Comparison of ENCODE assay signal across 1 cellular context in the genomic region with DNA sequence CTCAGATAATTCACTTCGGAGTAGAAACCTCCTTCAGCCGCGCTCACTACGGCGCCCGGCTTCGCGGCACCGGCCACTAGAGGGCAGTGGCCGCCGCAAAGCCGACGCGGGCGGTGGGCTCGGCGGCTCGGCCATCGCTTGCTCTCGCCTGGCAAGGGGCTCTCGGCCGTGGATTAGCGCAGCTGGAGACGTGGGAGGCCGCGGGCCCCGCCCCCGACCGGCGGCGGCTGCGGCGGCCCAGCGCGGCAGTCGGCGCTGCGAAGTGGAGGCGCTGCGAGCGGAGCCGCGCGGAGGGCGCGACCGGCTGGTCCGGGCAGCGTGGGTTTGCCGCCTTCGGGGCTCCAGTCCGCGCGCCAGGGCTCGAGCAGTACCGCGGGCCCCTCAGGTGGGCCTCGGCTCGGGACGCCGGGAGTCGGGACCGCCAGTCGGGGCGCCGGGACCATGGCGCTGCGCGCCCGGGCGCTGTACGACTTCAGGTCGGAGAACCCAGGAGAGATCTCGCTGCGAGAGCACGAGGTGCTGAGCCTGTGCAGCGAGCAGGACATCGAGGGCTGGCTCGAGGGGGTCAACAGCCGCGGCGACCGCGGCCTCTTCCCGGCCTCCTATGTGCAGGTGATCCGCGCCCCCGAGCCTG.
TF ChIP-seq lines count a peak whose summit lies in the region.

A gene with protein sequence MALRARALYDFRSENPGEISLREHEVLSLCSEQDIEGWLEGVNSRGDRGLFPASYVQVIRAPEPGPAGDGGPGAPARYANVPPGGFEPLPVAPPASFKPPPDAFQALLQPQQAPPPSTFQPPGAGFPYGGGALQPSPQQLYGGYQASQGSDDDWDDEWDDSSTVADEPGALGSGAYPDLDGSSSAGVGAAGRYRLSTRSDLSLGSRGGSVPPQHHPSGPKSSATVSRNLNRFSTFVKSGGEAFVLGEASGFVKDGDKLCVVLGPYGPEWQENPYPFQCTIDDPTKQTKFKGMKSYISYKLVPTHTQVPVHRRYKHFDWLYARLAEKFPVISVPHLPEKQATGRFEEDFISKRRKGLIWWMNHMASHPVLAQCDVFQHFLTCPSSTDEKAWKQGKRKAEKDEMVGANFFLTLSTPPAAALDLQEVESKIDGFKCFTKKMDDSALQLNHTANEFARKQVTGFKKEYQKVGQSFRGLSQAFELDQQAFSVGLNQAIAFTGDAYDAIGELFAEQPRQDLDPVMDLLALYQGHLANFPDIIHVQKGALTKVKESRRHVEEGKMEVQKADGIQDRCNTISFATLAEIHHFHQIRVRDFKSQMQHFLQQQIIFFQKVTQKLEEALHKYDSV (plus strand): TSS at position 248 of the 634 bp plus-strand sequence. CDS start 194 bp downstream, at position 442.

TF ChIP-seq in HepG2, 621 proteins besides CTCF, POLR2A, EP300 and RAD21 (continued from another document and continues in another):
- TF ChIP-seq ZNF546 (CRISPR knock-in tag; conservative IDR thresholded peaks at IDR 0.05), result no peak
- TF ChIP-seq CREM (IDR thresholded peaks at IDR 0.05), result no peak
- TF ChIP-seq CREM (CRISPR knock-in tag; IDR thresholded peaks at IDR 0.05), result no peak
- TF ChIP-seq SIX1 (CRISPR knock-in tag; IDR thresholded peaks at IDR 0.05; ENCODE audit: borderline replicate concordance), result no peak
- TF ChIP-seq ZNF775 (CRISPR knock-in tag; IDR thresholded peaks at IDR 0.05; ENCODE audit: borderline replicate concordance), result no peak
- TF ChIP-seq REPIN1 (CRISPR knock-in tag; IDR thresholded peaks at IDR 0.05; ENCODE audit: borderline replicate concordance, low read depth), result peak; percentile 84
- peak; percentile 80 for TF ChIP-seq HNRNPLL (IDR thresholded peaks at IDR 0.05; ENCODE audit: low read depth, low read length, poor library complexity, severe bottlenecking)
- TF ChIP-seq HES4 (CRISPR knock-in tag; IDR thresholded peaks at IDR 0.05; ENCODE audit: borderline replicate concordance), result peak; percentile 54; the same call in 1 of the 2 replicates
- TF ChIP-seq ELF3 (CRISPR knock-in tag; IDR thresholded peaks at IDR 0.05), result peak; percentile 55; the same call in 1 of the 2 replicates
- TF ChIP-seq, protein P1, sequence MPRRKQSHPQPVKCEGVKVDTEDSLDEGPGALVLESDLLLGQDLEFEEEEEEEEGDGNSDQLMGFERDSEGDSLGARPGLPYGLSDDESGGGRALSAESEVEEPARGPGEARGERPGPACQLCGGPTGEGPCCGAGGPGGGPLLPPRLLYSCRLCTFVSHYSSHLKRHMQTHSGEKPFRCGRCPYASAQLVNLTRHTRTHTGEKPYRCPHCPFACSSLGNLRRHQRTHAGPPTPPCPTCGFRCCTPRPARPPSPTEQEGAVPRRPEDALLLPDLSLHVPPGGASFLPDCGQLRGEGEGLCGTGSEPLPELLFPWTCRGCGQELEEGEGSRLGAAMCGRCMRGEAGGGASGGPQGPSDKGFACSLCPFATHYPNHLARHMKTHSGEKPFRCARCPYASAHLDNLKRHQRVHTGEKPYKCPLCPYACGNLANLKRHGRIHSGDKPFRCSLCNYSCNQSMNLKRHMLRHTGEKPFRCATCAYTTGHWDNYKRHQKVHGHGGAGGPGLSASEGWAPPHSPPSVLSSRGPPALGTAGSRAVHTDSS (CRISPR knock-in tag; conservative IDR thresholded peaks at IDR 0.05), result 0 out of 2 replicates have a peak, but pooled peaks have one; percentile 49
- TF ChIP-seq ZNF543 (CRISPR knock-in tag; IDR thresholded peaks at IDR 0.05), result no peak
- TF ChIP-seq, protein P2, sequence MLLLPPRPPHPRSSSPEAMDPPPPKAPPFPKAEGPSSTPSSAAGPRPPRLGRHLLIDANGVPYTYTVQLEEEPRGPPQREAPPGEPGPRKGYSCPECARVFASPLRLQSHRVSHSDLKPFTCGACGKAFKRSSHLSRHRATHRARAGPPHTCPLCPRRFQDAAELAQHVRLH (CRISPR knock-in tag; IDR thresholded peaks at IDR 0.05; ENCODE audit: borderline replicate concordance, low read depth), result no peak
- no peak; the same call in 1 of the 2 replicates for TF ChIP-seq ZNF772 (CRISPR knock-in tag; IDR thresholded peaks at IDR 0.05)
- TF ChIP-seq, protein P3, sequence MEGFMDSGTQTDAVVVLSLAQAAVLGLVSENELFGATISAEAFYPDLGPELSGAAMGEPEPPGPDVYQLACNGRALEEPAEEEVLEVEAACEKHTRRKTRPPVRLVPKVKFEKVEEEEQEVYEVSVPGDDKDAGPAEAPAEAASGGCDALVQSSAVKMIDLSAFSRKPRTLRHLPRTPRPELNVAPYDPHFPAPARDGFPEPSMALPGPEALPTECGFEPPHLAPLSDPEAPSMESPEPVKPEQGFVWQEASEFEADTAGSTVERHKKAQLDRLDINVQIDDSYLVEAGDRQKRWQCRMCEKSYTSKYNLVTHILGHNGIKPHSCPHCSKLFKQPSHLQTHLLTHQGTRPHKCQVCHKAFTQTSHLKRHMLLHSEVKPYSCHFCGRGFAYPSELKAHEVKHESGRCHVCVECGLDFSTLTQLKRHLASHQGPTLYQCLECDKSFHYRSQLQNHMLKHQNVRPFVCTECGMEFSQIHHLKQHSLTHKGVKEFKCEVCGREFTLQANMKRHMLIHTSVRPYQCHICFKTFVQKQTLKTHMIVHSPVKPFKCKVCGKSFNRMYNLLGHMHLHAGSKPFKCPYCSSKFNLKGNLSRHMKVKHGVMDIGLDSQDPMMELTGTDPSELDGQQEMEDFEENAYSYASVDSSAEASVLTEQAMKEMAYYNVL (CRISPR knock-in tag; IDR thresholded peaks at IDR 0.05; ENCODE audit: borderline replicate concordance), result peak; percentile 34; the same call in 1 of the 2 replicates
- TF ChIP-seq NCOA1 (CRISPR knock-in tag; IDR thresholded peaks at IDR 0.05), result no peak
- TF ChIP-seq, protein P4, sequence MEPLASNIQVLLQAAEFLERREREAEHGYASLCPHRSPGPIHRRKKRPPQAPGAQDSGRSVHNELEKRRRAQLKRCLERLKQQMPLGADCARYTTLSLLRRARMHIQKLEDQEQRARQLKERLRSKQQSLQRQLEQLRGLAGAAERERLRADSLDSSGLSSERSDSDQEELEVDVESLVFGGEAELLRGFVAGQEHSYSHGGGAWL (CRISPR knock-in tag; IDR thresholded peaks at IDR 0.05), result peak; percentile 26; the same call in 1 of the 2 replicates
- TF ChIP-seq DNMT3B (CRISPR knock-in tag; conservative IDR thresholded peaks at IDR 0.05), result no peak
- peak; percentile 59; the same call in 1 of the 2 replicates for TF ChIP-seq TARDBP (CRISPR knock-in tag; IDR thresholded peaks at IDR 0.05)
- TF ChIP-seq ZMYM4 (CRISPR knock-in tag; IDR thresholded peaks at IDR 0.05), result peak; percentile 59; the same call in 1 of the 2 replicates
- TF ChIP-seq KLF16 (CRISPR knock-in tag; IDR thresholded peaks at IDR 0.05), result peak in 1 of 2 experiments; percentile 89; a peak in 2 of 4 replicates
- TF ChIP-seq MAZ (IDR thresholded peaks at IDR 0.05; ENCODE audit: borderline replicate concordance, low read depth, low read length), result no peak
- TF ChIP-seq MAZ (CRISPR knock-in tag; IDR thresholded peaks at IDR 0.05; ENCODE audit: low read depth), result peak; percentile 48
- no peak; the same call in 1 of the 2 replicates for TF ChIP-seq KDM4B (CRISPR knock-in tag; IDR thresholded peaks at IDR 0.05)
- TF ChIP-seq ZNF282 (IDR thresholded peaks at IDR 0.05; ENCODE audit: partially characterized antibody), result no peak
- TF ChIP-seq PCBP1 (IDR thresholded peaks at IDR 0.05; ENCODE audit: borderline replicate concordance, low read depth, low read length), result no peak
- no peak for TF ChIP-seq TBX3 (IDR thresholded peaks at IDR 0.05; ENCODE audit: borderline replicate concordance)
- TF ChIP-seq, protein P5, sequence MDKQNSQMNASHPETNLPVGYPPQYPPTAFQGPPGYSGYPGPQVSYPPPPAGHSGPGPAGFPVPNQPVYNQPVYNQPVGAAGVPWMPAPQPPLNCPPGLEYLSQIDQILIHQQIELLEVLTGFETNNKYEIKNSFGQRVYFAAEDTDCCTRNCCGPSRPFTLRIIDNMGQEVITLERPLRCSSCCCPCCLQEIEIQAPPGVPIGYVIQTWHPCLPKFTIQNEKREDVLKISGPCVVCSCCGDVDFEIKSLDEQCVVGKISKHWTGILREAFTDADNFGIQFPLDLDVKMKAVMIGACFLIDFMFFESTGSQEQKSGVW (CRISPR knock-in tag; IDR thresholded peaks at IDR 0.05; ENCODE audit: borderline replicate concordance), result no peak
- TF ChIP-seq ZFYVE20 (CRISPR knock-in tag; IDR thresholded peaks at IDR 0.05; ENCODE audit: borderline replicate concordance, low read depth), result no peak
- TF ChIP-seq ISL2 (CRISPR knock-in tag; IDR thresholded peaks at IDR 0.05), result no peak; the same call in 1 of the 2 replicates
- TF ChIP-seq, protein P6, sequence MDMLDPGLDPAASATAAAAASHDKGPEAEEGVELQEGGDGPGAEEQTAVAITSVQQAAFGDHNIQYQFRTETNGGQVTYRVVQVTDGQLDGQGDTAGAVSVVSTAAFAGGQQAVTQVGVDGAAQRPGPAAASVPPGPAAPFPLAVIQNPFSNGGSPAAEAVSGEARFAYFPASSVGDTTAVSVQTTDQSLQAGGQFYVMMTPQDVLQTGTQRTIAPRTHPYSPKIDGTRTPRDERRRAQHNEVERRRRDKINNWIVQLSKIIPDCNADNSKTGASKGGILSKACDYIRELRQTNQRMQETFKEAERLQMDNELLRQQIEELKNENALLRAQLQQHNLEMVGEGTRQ (IDR thresholded peaks at IDR 0.05; ENCODE audit: low read depth, low read length), result no peak
- TF ChIP-seq, protein P6 (CRISPR knock-in tag; IDR thresholded peaks at IDR 0.05; ENCODE audit: borderline replicate concordance), result no peak
- TF ChIP-seq ZNF7 (CRISPR knock-in tag; IDR thresholded peaks at IDR 0.05), result no peak
- 0 out of 2 replicates have a peak, but pooled peaks have one; percentile 29 for TF ChIP-seq SOX5 (CRISPR knock-in tag; IDR thresholded peaks at IDR 0.05; ENCODE audit: borderline replicate concordance)
- TF ChIP-seq, protein P7, sequence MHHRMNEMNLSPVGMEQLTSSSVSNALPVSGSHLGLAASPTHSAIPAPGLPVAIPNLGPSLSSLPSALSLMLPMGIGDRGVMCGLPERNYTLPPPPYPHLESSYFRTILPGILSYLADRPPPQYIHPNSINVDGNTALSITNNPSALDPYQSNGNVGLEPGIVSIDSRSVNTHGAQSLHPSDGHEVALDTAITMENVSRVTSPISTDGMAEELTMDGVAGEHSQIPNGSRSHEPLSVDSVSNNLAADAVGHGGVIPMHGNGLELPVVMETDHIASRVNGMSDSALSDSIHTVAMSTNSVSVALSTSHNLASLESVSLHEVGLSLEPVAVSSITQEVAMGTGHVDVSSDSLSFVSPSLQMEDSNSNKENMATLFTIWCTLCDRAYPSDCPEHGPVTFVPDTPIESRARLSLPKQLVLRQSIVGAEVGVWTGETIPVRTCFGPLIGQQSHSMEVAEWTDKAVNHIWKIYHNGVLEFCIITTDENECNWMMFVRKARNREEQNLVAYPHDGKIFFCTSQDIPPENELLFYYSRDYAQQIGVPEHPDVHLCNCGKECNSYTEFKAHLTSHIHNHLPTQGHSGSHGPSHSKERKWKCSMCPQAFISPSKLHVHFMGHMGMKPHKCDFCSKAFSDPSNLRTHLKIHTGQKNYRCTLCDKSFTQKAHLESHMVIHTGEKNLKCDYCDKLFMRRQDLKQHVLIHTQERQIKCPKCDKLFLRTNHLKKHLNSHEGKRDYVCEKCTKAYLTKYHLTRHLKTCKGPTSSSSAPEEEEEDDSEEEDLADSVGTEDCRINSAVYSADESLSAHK (CRISPR knock-in tag; IDR thresholded peaks at IDR 0.05; ENCODE audit: borderline replicate concordance), result no peak
- TF ChIP-seq RFX3 (CRISPR knock-in tag; IDR thresholded peaks at IDR 0.05), result no peak
- TF ChIP-seq, protein P8, sequence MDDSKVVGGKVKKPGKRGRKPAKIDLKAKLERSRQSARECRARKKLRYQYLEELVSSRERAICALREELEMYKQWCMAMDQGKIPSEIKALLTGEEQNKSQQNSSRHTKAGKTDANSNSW (CRISPR knock-in tag; IDR thresholded peaks at IDR 0.05; ENCODE audit: borderline replicate concordance), result 0 out of 2 replicates have a peak, but pooled peaks have one; percentile 22
- TF ChIP-seq, protein P9, sequence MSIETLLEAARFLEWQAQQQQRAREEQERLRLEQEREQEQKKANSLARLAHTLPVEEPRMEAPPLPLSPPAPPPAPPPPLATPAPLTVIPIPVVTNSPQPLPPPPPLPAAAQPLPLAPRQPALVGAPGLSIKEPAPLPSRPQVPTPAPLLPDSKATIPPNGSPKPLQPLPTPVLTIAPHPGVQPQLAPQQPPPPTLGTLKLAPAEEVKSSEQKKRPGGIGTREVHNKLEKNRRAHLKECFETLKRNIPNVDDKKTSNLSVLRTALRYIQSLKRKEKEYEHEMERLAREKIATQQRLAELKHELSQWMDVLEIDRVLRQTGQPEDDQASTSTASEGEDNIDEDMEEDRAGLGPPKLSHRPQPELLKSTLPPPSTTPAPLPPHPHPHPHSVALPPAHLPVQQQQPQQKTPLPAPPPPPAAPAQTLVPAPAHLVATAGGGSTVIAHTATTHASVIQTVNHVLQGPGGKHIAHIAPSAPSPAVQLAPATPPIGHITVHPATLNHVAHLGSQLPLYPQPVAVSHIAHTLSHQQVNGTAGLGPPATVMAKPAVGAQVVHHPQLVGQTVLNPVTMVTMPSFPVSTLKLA (IDR thresholded peaks at IDR 0.05), result no peak
- TF ChIP-seq, protein P10, sequence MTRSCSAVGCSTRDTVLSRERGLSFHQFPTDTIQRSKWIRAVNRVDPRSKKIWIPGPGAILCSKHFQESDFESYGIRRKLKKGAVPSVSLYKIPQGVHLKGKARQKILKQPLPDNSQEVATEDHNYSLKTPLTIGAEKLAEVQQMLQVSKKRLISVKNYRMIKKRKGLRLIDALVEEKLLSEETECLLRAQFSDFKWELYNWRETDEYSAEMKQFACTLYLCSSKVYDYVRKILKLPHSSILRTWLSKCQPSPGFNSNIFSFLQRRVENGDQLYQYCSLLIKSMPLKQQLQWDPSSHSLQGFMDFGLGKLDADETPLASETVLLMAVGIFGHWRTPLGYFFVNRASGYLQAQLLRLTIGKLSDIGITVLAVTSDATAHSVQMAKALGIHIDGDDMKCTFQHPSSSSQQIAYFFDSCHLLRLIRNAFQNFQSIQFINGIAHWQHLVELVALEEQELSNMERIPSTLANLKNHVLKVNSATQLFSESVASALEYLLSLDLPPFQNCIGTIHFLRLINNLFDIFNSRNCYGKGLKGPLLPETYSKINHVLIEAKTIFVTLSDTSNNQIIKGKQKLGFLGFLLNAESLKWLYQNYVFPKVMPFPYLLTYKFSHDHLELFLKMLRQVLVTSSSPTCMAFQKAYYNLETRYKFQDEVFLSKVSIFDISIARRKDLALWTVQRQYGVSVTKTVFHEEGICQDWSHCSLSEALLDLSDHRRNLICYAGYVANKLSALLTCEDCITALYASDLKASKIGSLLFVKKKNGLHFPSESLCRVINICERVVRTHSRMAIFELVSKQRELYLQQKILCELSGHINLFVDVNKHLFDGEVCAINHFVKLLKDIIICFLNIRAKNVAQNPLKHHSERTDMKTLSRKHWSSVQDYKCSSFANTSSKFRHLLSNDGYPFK (CRISPR knock-in tag; IDR thresholded peaks at IDR 0.05; ENCODE audit: borderline replicate concordance), result no peak
- TF ChIP-seq ZNF235 (CRISPR knock-in tag; IDR thresholded peaks at IDR 0.05; ENCODE audit: borderline replicate concordance), result no peak
- no peak for TF ChIP-seq PRPF4 (IDR thresholded peaks at IDR 0.05; ENCODE audit: low read depth, low read length, poor library complexity, severe bottlenecking)
- peak; percentile 59; the same call in 1 of the 2 replicates for TF ChIP-seq MIER3 (CRISPR knock-in tag; IDR thresholded peaks at IDR 0.05; ENCODE audit: borderline replicate concordance)
